In genomic region chr1:190880352-190880751, GRCh38 we compare ENCODE assay signal across 25 cellular contexts.
DNase-seq lines count a peak whose midpoint lies in the region; ATAC-seq, FAIRE-seq and TF ChIP-seq lines count a peak whose summit lies in the region.
"Had no signal": no experiment of that assay in that cellular context is flagged by ENCODE, and none has a peak within 500 bp of the region (broad histone marks: within the 10 kb centered on the region; RNA-seq: fewer than 3 reads in every experiment).

No MANE protein-coding gene starts in this region.

- no peak overlapping the region for H2AFZ ChIP-seq in HepG2 (ENCODE audit: low read length)
- no peak overlapping the region for H2AFZ ChIP-seq in IMR-90 (replicated peaks; ENCODE audit: low read length, poor library complexity)
- peak overlapping the region; percentile 76 for H2AFZ ChIP-seq in SU-DHL-6 (ENCODE audit: low read depth, low read length, severe bottlenecking)

- no peak for FAIRE-seq in HepG2 (lab: Jason Lieb, UNC)
- FAIRE-seq: GM12891, GM19239 had no signal

- H2AK5ac ChIP-seq in IMR-90 (ENCODE audit: low read depth, low read length) = no peak overlapping the region

- BruUV-seq in HepG2 (replicated peaks; lab: Mats Ljungman, UMichigan) (no TSS peak), IMR-90 (replicated peaks; lab: Mats Ljungman, UMichigan) (no TSS peak)

- TF ChIP-seq CTCF in HepG2 (CRISPR knock-in tag; IDR thresholded peaks at IDR 0.05) (no peak), right lobe of liver (IDR thresholded peaks at IDR 0.05) (no peak), IMR-90 (conservative IDR thresholded peaks at IDR 0.05; ENCODE audit: low read depth, low read length) (no peak), SU-DHL-6 (IDR thresholded peaks at IDR 0.05; ENCODE audit: insufficient read depth, low read length, poor library complexity, severe bottlenecking) (no peak), lower lobe of right lung (IDR thresholded peaks at IDR 0.05) (no peak)

- no peak overlapping the region for H4K5ac ChIP-seq in IMR-90 (ENCODE audit: low read depth, low read length)

- H2BK20ac ChIP-seq in IMR-90 (ENCODE audit: low read depth, low read length) = no peak overlapping the region

- no peaks in the 10 kb centered on the region for H3K79me2 ChIP-seq in HepG2 (ENCODE audit: insufficient read depth, low read length)
- H3K79me2 ChIP-seq in SU-DHL-6 (ENCODE audit: insufficient read depth, low read length) = no peaks in the 10 kb centered on the region

- no peak overlapping the region for H2BK5ac ChIP-seq in IMR-90 (ENCODE audit: low read depth, low read length, poor library complexity, severe bottlenecking)

- H3K4me1 ChIP-seq in HepG2 (ENCODE audit: insufficient read depth, low read length) (no peaks in the 10 kb centered on the region), right lobe of liver (no peaks in the 10 kb centered on the region), IMR-90 (ENCODE audit: control insufficient read depth, insufficient read depth, low read length) (no peaks in the 10 kb centered on the region), lower lobe of right lung (no peaks in the 10 kb centered on the region)
- H3K4me1 ChIP-seq: BE2C, BLaER1 had no signal

- H3K4ac ChIP-seq in IMR-90 (ENCODE audit: low read depth, low read length) = no peak overlapping the region

- H4K91ac ChIP-seq in IMR-90 (ENCODE audit: insufficient read depth, low read depth, low read length) = no peak overlapping the region

- H3K79me1 ChIP-seq in IMR-90 (ENCODE audit: low read depth in 1 of 2, low read length in 2 of 2) = no peaks in the 10 kb centered on the region

- TF ChIP-seq RAD21 in HepG2 (CRISPR knock-in tag; IDR thresholded peaks at IDR 0.05) (no peak), IMR-90 (IDR thresholded peaks at IDR 0.05; ENCODE audit: low read length) (no peak)

- DNase-seq in HepG2 (ENCODE audit: low spot score) (no peak), right lobe of liver (no peak), IMR-90 (no peak), putamen (ENCODE audit: low spot score) (no peak), lower lobe of right lung (no peak)
- DNase-seq: ACHN; BE2C; C1 segment of cervical spinal cord; CD4-positive, alpha-beta memory T cell; CD4-positive, CD25-positive, alpha-beta regulatory T cell; CD8-positive, alpha-beta memory T cell; COR-L47; DMS 273 treated with DMSO at 0.1 percent for 48 hours; DMS153; DMS53; DMS79; DND-41; EL; GF-D8 had no signal

- 5% methylated on average over 3 of the region's 3 CpGs for WGBS in HepG2 (ENCODE audit: low lambda C conversion rate)
- 45% methylated on average over 3 of the region's 3 CpGs for WGBS in right lobe of liver (ENCODE audit: insufficient coverage, low coverage, low lambda C conversion rate, missing lambda C conversion rate)
- no CpG with 5 or more reads among the region's 3 CpGs for WGBS in IMR-90 (ENCODE audit: extremely low coverage in 2 of 2, insufficient read length in 1 of 2), 2 experiments

- no peak overlapping the region for H3K56ac ChIP-seq in IMR-90 (ENCODE audit: extremely low read depth, insufficient read depth, low read length)

- TF ChIP-seq EP300 in HepG2 (IDR thresholded peaks at IDR 0.05; ENCODE audit: low read depth in 2 of 2, low read length in 2 of 2) (no peak), HepG2 (CRISPR knock-in tag; IDR thresholded peaks at IDR 0.05; ENCODE audit: borderline replicate concordance) (no peak)

- H3K36me3 ChIP-seq in HepG2 (replicated peaks in 1 of 2; ENCODE audit: control insufficient read depth in 1 of 2, insufficient read depth in 2 of 2, low read length in 2 of 2) (no peaks in the 10 kb centered on the region), right lobe of liver (no peaks in the 10 kb centered on the region), IMR-90 (ENCODE audit: control insufficient read depth, insufficient read depth, low read length) (no peaks in the 10 kb centered on the region), SU-DHL-6 (ENCODE audit: low read length) (no peaks in the 10 kb centered on the region), lower lobe of right lung (no peaks in the 10 kb centered on the region)
- H3K36me3 ChIP-seq: BE2C, BLaER1 had no signal

- in situ Hi-C loops in HepG2 (cut with HindIII; ENCODE audit: extremely low pct_ligation_motif_present, low pct_unique_long_range_greater_than_20kb) (no loop called here), IMR-90 (cut with MboI; ENCODE audit: low sequenced_read_pairs) (no loop called here)

- TF ChIP-seq POLR2A in HepG2 (IDR thresholded peaks at IDR 0.05; ENCODE audit: insufficient read depth in 1 of 2, low read depth in 2 of 2, low read length in 2 of 2) (no peak), right lobe of liver (IDR thresholded peaks at IDR 0.05) (no peak), IMR-90 (IDR thresholded peaks at IDR 0.05; ENCODE audit: low read depth, low read length) (no peak)

- intact Hi-C loops in HepG2 (cut with micrococcal nuclease; ENCODE audit: unreplicated experiment) (no loop called here), right lobe of liver (cut with DNase I) (no loop called here), IMR-90 (cut with micrococcal nuclease) (no loop called here), lower lobe of right lung (cut with DNase I) (no loop called here)

- dilution Hi-C loops in IMR-90 (cut with HindIII; ENCODE audit: low sequenced_read_pairs, unreplicated experiment) = no loop called here

- H3K18ac ChIP-seq in IMR-90 (ENCODE audit: low read depth, low read length) = no peak overlapping the region

- ATAC-seq in HepG2 (no peak), right lobe of liver (no peak), IMR-90 (ENCODE audit: low read depth) (no peak), GM19395 (IDR thresholded peaks at IDR 0.05; ENCODE audit: unreplicated experiment) (no peak), lower lobe of right lung (no peak)

- H3K14ac ChIP-seq in IMR-90 (replicated peaks; ENCODE audit: low read depth, low read length) = no peak overlapping the region

- H3K9ac ChIP-seq in HepG2 (ENCODE audit: insufficient read depth, low read depth, low read length) (no peak overlapping the region), IMR-90 (ENCODE audit: low read depth, low read length) (no peak overlapping the region), SU-DHL-6 (ENCODE audit: low read length) (no peak overlapping the region)
- H3K9ac ChIP-seq: BLaER1 had no signal

- H4K20me1 ChIP-seq in HepG2 (ENCODE audit: insufficient read depth, low read length) = no peaks in the 10 kb centered on the region
- H4K20me1 ChIP-seq in IMR-90 (ENCODE audit: insufficient read depth, low read length) = no peaks in the 10 kb centered on the region
- no peaks in the 10 kb centered on the region for H4K20me1 ChIP-seq in SU-DHL-6 (ENCODE audit: low read depth, low read length)
- H4K20me1 ChIP-seq: BLaER1 had no signal

- no peaks in the 10 kb centered on the region for H3K9me1 ChIP-seq in IMR-90 (ENCODE audit: insufficient read depth, low read length)

- no peaks in the 10 kb centered on the region for H3F3A ChIP-seq in SU-DHL-6 (ENCODE audit: insufficient read depth)

- no peak overlapping the region for H3K4me2 ChIP-seq in HepG2 (ENCODE audit: low read depth, low read length)
- no peak overlapping the region for H3K4me2 ChIP-seq in IMR-90 (ENCODE audit: low read depth, low read length)
- H3K4me2 ChIP-seq in SU-DHL-6 (ENCODE audit: low read depth, low read length, poor library complexity, severe bottlenecking) = no peak overlapping the region
- H3K4me2 ChIP-seq: BLaER1 had no signal

- no peaks in the 10 kb centered on the region for H3K9me2 ChIP-seq in SU-DHL-6 (replicated peaks; ENCODE audit: insufficient read depth, low read length)

- no peak overlapping the region for H2BK120ac ChIP-seq in IMR-90 (ENCODE audit: low read depth, low read length)

- no peak overlapping the region for H3K27ac ChIP-seq in HepG2 (ENCODE audit: extremely low read length, insufficient read depth, low read length)
- H3K27ac ChIP-seq in right lobe of liver = no peak overlapping the region
- H3K27ac ChIP-seq in IMR-90 (ENCODE audit: insufficient read depth, low read length) = no peak overlapping the region
- no peak overlapping the region for H3K27ac ChIP-seq in SU-DHL-6 (ENCODE audit: low read depth, low read length)
- no peak overlapping the region for H3K27ac ChIP-seq in lower lobe of right lung
- H3K27ac ChIP-seq: 22Rv1, BLaER1 had no signal

- H3K23ac ChIP-seq in IMR-90 (ENCODE audit: low read depth, low read length) = no peak overlapping the region

- H3K4me3 ChIP-seq in HepG2 (replicated peaks in 1 of 3; ENCODE audit: insufficient read depth in 1 of 3, low read depth in 2 of 3, low read length in 3 of 3) = no peak overlapping the region
- no peak overlapping the region for H3K4me3 ChIP-seq in right lobe of liver
- H3K4me3 ChIP-seq in IMR-90 (ENCODE audit: insufficient read depth, low read depth, low read length) = no peak overlapping the region
- H3K4me3 ChIP-seq in SU-DHL-6 (ENCODE audit: insufficient read depth, low read length, poor library complexity, severe bottlenecking) = no peak overlapping the region
- no peak overlapping the region for H3K4me3 ChIP-seq in lower lobe of right lung
- H3K4me3 ChIP-seq: BLaER1 had no signal

- no peaks in the 10 kb centered on the region for H3K27me3 ChIP-seq in HepG2 (ENCODE audit: control insufficient read depth in 1 of 2, insufficient read depth in 2 of 2, low read length in 2 of 2)
- no peaks in the 10 kb centered on the region for H3K27me3 ChIP-seq in right lobe of liver
- no peaks in the 10 kb centered on the region for H3K27me3 ChIP-seq in IMR-90 (ENCODE audit: control insufficient read depth, insufficient read depth, low read length)
- H3K27me3 ChIP-seq in SU-DHL-6 (ENCODE audit: low read length) = no peaks in the 10 kb centered on the region
- no peaks in the 10 kb centered on the region for H3K27me3 ChIP-seq in lower lobe of right lung (ENCODE audit: low read depth)
- H3K27me3 ChIP-seq: BE2C, BLaER1 had no signal

- no peak overlapping the region for H2AK9ac ChIP-seq in IMR-90 (replicated peaks; ENCODE audit: low read depth, low read length, poor library complexity)

- H4K8ac ChIP-seq in IMR-90 (ENCODE audit: low read depth in 2 of 2, low read length in 2 of 2) = no peak overlapping the region

- POLR2A ChIA-PET in HepG2 (lab: Yijun Ruan, JAX) = no interaction called here
- POLR2A ChIA-PET in IMR-90 (lab: Charles Lee; ENCODE audit: unreplicated experiment) = no interaction called here

- CTCF ChIA-PET in HepG2 (lab: Yijun Ruan, JAX; ENCODE audit: low intra/inter-chr PET ratio, low total read pairs) (no interaction called here), IMR-90 (lab: Yijun Ruan, JAX) (no interaction called here)

- no peaks in the 10 kb centered on the region for H3K9me3 ChIP-seq in HepG2 (ENCODE audit: low read length)
- no peaks in the 10 kb centered on the region for H3K9me3 ChIP-seq in right lobe of liver
- H3K9me3 ChIP-seq in IMR-90 (ENCODE audit: control insufficient read depth, insufficient read depth, low read length) = no peaks in the 10 kb centered on the region
- no peaks in the 10 kb centered on the region for H3K9me3 ChIP-seq in SU-DHL-6 (ENCODE audit: insufficient read depth, low read length)
- H3K9me3 ChIP-seq in lower lobe of right lung = no peaks in the 10 kb centered on the region
- H3K9me3 ChIP-seq: BE2C, BLaER1 had no signal

- H2BK15ac ChIP-seq in IMR-90 (ENCODE audit: low read depth, low read length) = no peak overlapping the region

TF ChIP-seq in HepG2, 621 proteins besides CTCF, POLR2A, EP300 and RAD21 (continues in another document):
- peak; percentile 58; the same call in 1 of the 2 replicates for TF ChIP-seq MAFF (IDR thresholded peaks at IDR 0.05; ENCODE audit: low read depth, low read length)

TF ChIP-seq in IMR-90, 13 proteins besides CTCF, POLR2A, EP300 and RAD21 (continues in another document):
- no peak for TF ChIP-seq RFX5 (IDR thresholded peaks at IDR 0.05; ENCODE audit: low read depth, low read length)
